10 cellular contexts compared by ENCODE assay signal in genomic region chr2:202172439-202173191, GRCh38.
DNase-seq lines count a peak whose midpoint lies in the region; ATAC-seq, FAIRE-seq and TF ChIP-seq lines count a peak whose summit lies in the region.
"Had no signal": no experiment of that assay in that cellular context is flagged by ENCODE, and none has a peak within 500 bp of the region (broad histone marks: within the 10 kb centered on the region; RNA-seq: fewer than 3 reads in every experiment).

No MANE protein-coding gene starts in this region.

- H3K4me3 Mint-ChIP-seq in activated CD4-positive, alpha-beta memory T cell treated with anti-CD3 and anti-CD28 coated beads, Interleukin-2, amount 10 ng/mL, durations not matched to agents 7 days and 5 days: no peak overlapping the region
- H3K4me3 Mint-ChIP-seq in naive B cell: peak overlapping the region in 1 of 8 donors; percentile 73
- H3K4me3 Mint-ChIP-seq: brain had no signal

- peak overlapping the region; percentile 28 for H3K27ac Mint-ChIP-seq in activated CD4-positive, alpha-beta memory T cell treated with anti-CD3 and anti-CD28 coated beads, Interleukin-2, amount 10 ng/mL, durations not matched to agents 7 days and 5 days
- peak overlapping the region in 4 of 6 donors; percentile 27 to 97 (median 56) for H3K27ac Mint-ChIP-seq in naive B cell
- H3K27ac Mint-ChIP-seq: brain had no signal

- CTCF ChIA-PET in activated CD4-positive, alpha-beta memory T cell treated with anti-CD3 and anti-CD28 coated beads, Interleukin-2, amount 10 ng/mL, durations not matched to agents 7 days and 5 days (lab: Charles Lee): interaction anchor here (0.7 to 3.5 kb wide), 2 partner anchors 151 to 313 kb away, joined by 4 to 17 read pairs; no protein-coding TSS in a partner anchor

- ATAC-seq in naive B cell (ENCODE audit: low read depth in 2 of 2) (peak; percentile 41 to 60), GM21515 (IDR thresholded peaks at IDR 0.05; ENCODE audit: unreplicated experiment) (no peak), GM21825 (IDR thresholded peaks at IDR 0.05; ENCODE audit: unreplicated experiment) (no peak)

- POLR2A ChIA-PET in activated CD4-positive, alpha-beta memory T cell treated with anti-CD3 and anti-CD28 coated beads, Interleukin-2, amount 10 ng/mL, durations not matched to agents 7 days and 5 days (lab: Charles Lee): no interaction called here

- DNase-seq in GM18507 (ENCODE audit: extremely low spot score, insufficient read length, low read depth): peak; percentile 44
- DNase-seq in H54 (ENCODE audit: insufficient read length, low spot score): no peak
- peak; percentile 22 for DNase-seq in activated CD4-positive, alpha-beta memory T cell treated with anti-CD3 and anti-CD28 coated beads, Interleukin-2, amount 10 ng/mL, durations not matched to agents 7 days and 5 days
- DNase-seq in naive B cell: no peak
- no peak for DNase-seq in foreskin melanocyte
- DNase-seq in ACHN: no peak
- DNase-seq: RPMI8226 had no signal

- no peaks in the 10 kb centered on the region for H3K9me3 Mint-ChIP-seq in activated CD4-positive, alpha-beta memory T cell treated with anti-CD3 and anti-CD28 coated beads, Interleukin-2, amount 10 ng/mL, durations not matched to agents 7 days and 5 days
- H3K9me3 Mint-ChIP-seq in naive B cell: no peaks in the 10 kb centered on the region

- H3K27me3 Mint-ChIP-seq in activated CD4-positive, alpha-beta memory T cell treated with anti-CD3 and anti-CD28 coated beads, Interleukin-2, amount 10 ng/mL, durations not matched to agents 7 days and 5 days: no peaks in the 10 kb centered on the region
- H3K27me3 Mint-ChIP-seq in naive B cell: peaks cover 19 to 26% (median 23%) of the 10 kb centered on the region in 3 donors

- no peaks in the 10 kb centered on the region for H3K36me3 Mint-ChIP-seq in activated CD4-positive, alpha-beta memory T cell treated with anti-CD3 and anti-CD28 coated beads, Interleukin-2, amount 10 ng/mL, durations not matched to agents 7 days and 5 days (ENCODE audit: low read depth)
- H3K36me3 Mint-ChIP-seq in naive B cell: no peaks in the 10 kb centered on the region

- peaks cover 12% of the 10 kb centered on the region for H3K4me1 Mint-ChIP-seq in activated CD4-positive, alpha-beta memory T cell treated with anti-CD3 and anti-CD28 coated beads, Interleukin-2, amount 10 ng/mL, durations not matched to agents 7 days and 5 days
- H3K4me1 Mint-ChIP-seq in naive B cell: peaks cover 13 to 24% (median 19%) of the 10 kb centered on the region in 3 donors

- TF ChIP-seq POLR2A in H54 (IDR thresholded peaks at IDR 0.05; ENCODE audit: low read depth, low read length): no peak

- peak; percentile 77 for FAIRE-seq in GM18507 (lab: Jason Lieb, UNC)
- FAIRE-seq in H54 (lab: Jason Lieb, UNC): peak; percentile 72

- in situ Hi-C loops in ACHN (cut with HindIII; ENCODE audit: low pct_ligation_motif_present, low pct_unique_long_range_greater_than_20kb, low sequenced_read_pairs): no loop called here

Comparison
In these comparisons a context has a peak if more than half of its experiments do, and no peak if none do; other contexts are left out.
1. DNase-seq: peak in GM18507 (single experiment) and activated CD4-positive, alpha-beta memory T cell treated with anti-CD3 and anti-CD28 coated beads, Interleukin-2, amount 10 ng/mL, durations not matched to agents 7 days and 5 days (single experiment); none in H54 (single experiment), naive B cell (single experiment), foreskin melanocyte (single experiment) and ACHN (single experiment).
2. ATAC-seq: peak in naive B cell (2 of 2); none in GM21515 (single experiment) and GM21825 (single experiment).